ENCODE assay signal across 8 cellular contexts in genomic region chr22:31561238-31561887, GRCh38.
A peak's percentile ranks its signal among the peaks of the same experiment; 100 is the strongest.
DNase-seq lines count a peak whose midpoint lies in the region; ATAC-seq and TF ChIP-seq lines count a peak whose summit lies in the region.

No MANE protein-coding gene starts in this region.

- H3K4me1 ChIP-seq in upper lobe of left lung: peaks cover 0 to 5% (median 1%) of the 10 kb centered on the region in 4 donors

- no peaks in the 10 kb centered on the region for H3K27me3 ChIP-seq in upper lobe of left lung

- H3K4me3 ChIP-seq in Jurkat, Clone E6-1 (ENCODE audit: low read length): no peak overlapping the region
- no peak overlapping the region for H3K4me3 ChIP-seq in foreskin fibroblast (ENCODE audit: low read depth in 1 of 2, low read length in 2 of 2)
- H3K4me3 ChIP-seq in upper lobe of left lung: no peak overlapping the region

- TF ChIP-seq EP300 in upper lobe of left lung (IDR thresholded peaks at IDR 0.05): no peak

- no peaks in the 10 kb centered on the region for H3K9me3 ChIP-seq in upper lobe of left lung

- no peak for TF ChIP-seq POLR2A in upper lobe of left lung (IDR thresholded peaks at IDR 0.05)

- TF ChIP-seq CTCF in foreskin fibroblast (IDR thresholded peaks at IDR 0.05; ENCODE audit: low read depth, low read length) (peak; percentile 93), upper lobe of left lung (IDR thresholded peaks at IDR 0.05) (peak; percentile 41 to 73 (median 60))

- ATAC-seq in upper lobe of left lung (ENCODE audit: low FRiP score in 2 of 2) (peak; percentile 91 to 93), HG03139 (IDR thresholded peaks at IDR 0.05; ENCODE audit: unreplicated experiment) (no peak)

- 45% methylated on average over 5 to 6 of the region's 6 CpGs for WGBS in upper lobe of left lung, 2 donors

- DNase-seq in Caki2 (ENCODE audit: low read depth): peak; percentile 80
- peak; percentile 15 for DNase-seq in Jurkat, Clone E6-1 (ENCODE audit: low read depth, low spot score)
- peak; percentile 21 for DNase-seq in activated T-helper 9 cell treated with anti-CD3 and anti-CD28 coated beads, Interleukin-2, amount 50 U/mL, for 16 hours (ENCODE audit: low read depth)
- peak; percentile 68 to 89 for DNase-seq in foreskin fibroblast
- peak; percentile 55 for DNase-seq in occipital lobe (lab: John Stamatoyannopoulos, UW)
- DNase-seq in upper lobe of left lung: peak in 1 of 2 donors; percentile 79

- no peak overlapping the region for H3K27ac ChIP-seq in upper lobe of left lung

- in situ Hi-C loops in Caki2 (cut with HindIII; ENCODE audit: low pct_unique_long_range_greater_than_20kb, low sequenced_read_pairs): no loop called here

- peaks cover 0 to 20% (median 0%) of the 10 kb centered on the region in 4 donors for H3K36me3 ChIP-seq in upper lobe of left lung

TF ChIP-seq in PFSK-1, 5 proteins besides CTCF, POLR2A, EP300 and RAD21:
- TF ChIP-seq FOXP2 (optimal IDR thresholded peaks at IDR 0.05; ENCODE audit: borderline replicate concordance, extremely low read depth, extremely low read length, insufficient read depth) (peak; percentile 95), POLR2AphosphoS5 (IDR thresholded peaks at IDR 0.05; ENCODE audit: low read depth, low read length) (no peak)
TF ChIP-seq in PFSK-1: peak in this region for 1.
